In the genomic region with DNA sequence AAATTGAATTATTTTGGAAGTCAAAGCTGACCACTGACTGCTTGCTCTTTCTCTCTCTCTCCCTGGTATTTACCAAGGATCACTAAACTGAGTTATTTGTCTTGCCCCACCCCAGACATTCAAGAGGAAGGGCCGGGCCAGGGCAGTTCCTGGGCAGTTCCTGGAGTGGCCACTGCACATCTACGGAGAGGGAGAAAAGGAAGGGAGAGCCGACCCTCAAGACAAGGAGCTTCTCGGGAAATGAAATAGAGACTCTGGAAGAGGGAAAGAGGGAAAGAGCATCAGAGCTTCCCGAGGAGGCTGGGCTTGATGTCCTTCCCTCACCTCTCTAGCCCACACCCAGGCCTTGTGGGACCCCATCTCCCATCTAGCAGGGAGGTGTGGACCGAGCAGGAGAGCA, we compare ENCODE assay signal across 14 cellular contexts.
"Had no signal": no experiment of that assay in that cellular context is flagged by ENCODE, and none has a peak within 500 bp of the region (broad histone marks: within the 10 kb centered on the region; RNA-seq: fewer than 3 reads in every experiment).

No MANE protein-coding gene starts in this region.

- H3K9me3 ChIP-seq: ascending aorta, esophagus squamous epithelium, ovary, stomach, thoracic aorta, vagina had no signal

- H3K4me3 ChIP-seq: ascending aorta, esophagus squamous epithelium, ovary, stomach, thoracic aorta, vagina had no signal

- DNase-seq: activated CD4-positive, alpha-beta T cell treated with anti-CD3 and anti-CD28 coated beads, Interleukin-2, amount 50 U/mL, for 4 hours; activated CD4-positive, CD25-positive, alpha-beta regulatory T cell treated with anti-CD3 and anti-CD28 coated beads, Interleukin-2, amount 50 U/mL, for 72 hours; activated naive CD4-positive, alpha-beta T cell; activated naive CD8-positive, alpha-beta T cell treated with anti-CD3 and anti-CD28 coated beads, Interleukin-2, amount 50 U/mL, for 24 hours; esophagus squamous epithelium; foreskin keratinocyte; stimulated activated CD4-positive, alpha-beta T cell treated with anti-CD3 and anti-CD28 coated beads, Interleukin-4, amount 100 ng/mL, for 4 hours; T-helper 9 cell had no signal

- H3K36me3 ChIP-seq: ascending aorta, esophagus squamous epithelium, ovary, stomach, thoracic aorta, vagina had no signal

- ATAC-seq: activated naive CD8-positive, alpha-beta T cell treated with anti-CD3 and anti-CD28 coated beads, Interleukin-2, amount 50 U/mL, for 24 hours; foreskin keratinocyte had no signal

- H3K27ac Mint-ChIP-seq: activated naive CD8-positive, alpha-beta T cell treated with anti-CD3 and anti-CD28 coated beads, Interleukin-2, amount 50 U/mL, for 24 hours had no signal

- H3K27me3 ChIP-seq: ascending aorta, esophagus squamous epithelium, ovary, vagina had no signal

- H3K4me3 Mint-ChIP-seq: activated naive CD8-positive, alpha-beta T cell treated with anti-CD3 and anti-CD28 coated beads, Interleukin-2, amount 50 U/mL, for 24 hours; nephron had no signal

- H3K27ac ChIP-seq: ascending aorta, foreskin keratinocyte, ovary, stomach, thoracic aorta, vagina had no signal

- H3K4me1 ChIP-seq: ascending aorta, foreskin keratinocyte had no signal

- H3K9me3 Mint-ChIP-seq: activated naive CD8-positive, alpha-beta T cell treated with anti-CD3 and anti-CD28 coated beads, Interleukin-2, amount 50 U/mL, for 24 hours had no signal

- H3K4me1 Mint-ChIP-seq: activated naive CD8-positive, alpha-beta T cell treated with anti-CD3 and anti-CD28 coated beads, Interleukin-2, amount 50 U/mL, for 24 hours had no signal
